13 cellular contexts compared by ENCODE assay signal in the genomic region with DNA sequence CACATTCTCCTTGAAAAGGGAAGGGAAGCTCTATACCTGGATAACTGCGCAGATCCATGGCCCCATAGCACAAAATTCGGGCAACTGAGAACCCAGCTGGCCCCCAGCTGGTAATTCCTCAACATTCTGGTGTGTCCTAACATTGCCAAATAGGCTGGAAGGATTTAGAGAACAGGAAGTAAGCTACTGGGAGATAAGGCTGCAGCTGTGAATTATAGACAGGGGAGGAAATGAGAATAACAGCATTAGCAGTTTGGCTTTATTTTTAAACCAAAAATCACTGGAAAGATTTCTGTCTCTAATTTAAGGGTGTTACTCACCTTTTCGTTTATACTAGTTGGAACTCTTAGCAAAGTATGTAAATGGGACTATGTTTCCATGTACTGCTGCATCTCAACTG.
DNase-seq lines count a peak whose midpoint lies in the region; ATAC-seq, FAIRE-seq and TF ChIP-seq lines count a peak whose summit lies in the region.
"Had no signal": no experiment of that assay in that cellular context is flagged by ENCODE, and none has a peak within 500 bp of the region (broad histone marks: within the 10 kb centered on the region; RNA-seq: fewer than 3 reads in every experiment).

No MANE protein-coding gene starts in this region.

- BruUV-seq in K562 (replicated peaks; lab: Mats Ljungman, UMichigan), result no TSS peak

- H3K36me3 Mint-ChIP-seq in nephron progenitor cell (ENCODE audit: low read depth), result peaks cover 57% of the 10 kb centered on the region

- no peak for TF ChIP-seq RAD21 in K562 (CRISPR knock-in tag; conservative IDR thresholded peaks at IDR 0.05 in 1 of 2, IDR thresholded peaks at IDR 0.05 in 1 of 2)

- no peak for TF ChIP-seq CTCF in AG04450 (IDR thresholded peaks at IDR 0.05; ENCODE audit: low read depth, low read length)
- TF ChIP-seq CTCF in K562 (IDR thresholded peaks at IDR 0.05 in 2 of 3, conservative IDR thresholded peaks at IDR 0.05 in 1 of 3; ENCODE audit: insufficient read depth in 2 of 3, low read depth in 1 of 3, low read length in 3 of 3), result no peak
- no peak for TF ChIP-seq CTCF in nephron progenitor cell (IDR thresholded peaks at IDR 0.05)

- H3K4me2 ChIP-seq in K562 (ENCODE audit: insufficient read depth, low read length), result peak overlapping the region; percentile 27; the same call in 1 of the 2 replicates
- H3K4me2 ChIP-seq: GM23338 had no signal

- no peak overlapping the region for H2AFZ ChIP-seq in K562 (ENCODE audit: low read depth, low read length)
- H2AFZ ChIP-seq: GM23338 had no signal

- H3K9me3 Mint-ChIP-seq in nephron progenitor cell, result peaks cover 24% of the 10 kb centered on the region
- H3K9me3 Mint-ChIP-seq: GM23338 had no signal

- no peaks in the 10 kb centered on the region for H3K79me2 ChIP-seq in K562 (ENCODE audit: control insufficient read depth, insufficient read depth, low read length)

- ATAC-seq in K562, result peak; percentile 87
- ATAC-seq: GM23338 had no signal

- POLR2A ChIA-PET in AG04450 (lab: Yijun Ruan, JAX) (no interaction called here), K562 (lab: Yijun Ruan, JAX) (interaction anchor here (0.7 to 2.5 kb wide), 6 partner anchors 9 to 34 kb away, joined by 3 to 8 read pairs (median 4); no protein-coding TSS in a partner anchor)

- peak overlapping the region; percentile 11 for H3K27ac ChIP-seq in AG04450 (ENCODE audit: low read depth, low read length)
- 0 out of 3 replicates have a peak overlapping the region, but pooled peaks have one; percentile 14 for H3K27ac ChIP-seq in K562 (ENCODE audit: extremely low read depth, low read depth, low read length)
- H3K27ac ChIP-seq in layer of hippocampus (ENCODE audit: low read depth, low read length), result peak overlapping the region; percentile 69
- H3K27ac ChIP-seq: C4-2B had no signal

- H3K4me3 ChIP-seq in AG04450 (ENCODE audit: low read depth, low read length) (no peak overlapping the region), K562 (no peak overlapping the region)
- H3K4me3 ChIP-seq: GM23338 had no signal

- no peaks in the 10 kb centered on the region for H4K20me1 ChIP-seq in K562 (replicated peaks; ENCODE audit: control insufficient read depth, insufficient read depth, low read length)

- no peak overlapping the region for H3K27ac Mint-ChIP-seq in nephron progenitor cell
- H3K27ac Mint-ChIP-seq: GM23338 had no signal

- H3K9ac ChIP-seq in K562 (ENCODE audit: insufficient read depth in 1 of 2, low read depth in 2 of 2, low read length in 2 of 2), result no peak overlapping the region

- H3K9me3 ChIP-seq in AG04450 (ENCODE audit: control insufficient read depth, insufficient read depth, low read length) (no peaks in the 10 kb centered on the region; the same call in none of the 2 replicates), K562 (replicated peaks; ENCODE audit: control insufficient read depth, insufficient read depth, low read depth, low read length) (no peaks in the 10 kb centered on the region)

- FAIRE-seq in K562 (lab: Jason Lieb, UNC), result peak; percentile 71
- FAIRE-seq: keratinocyte had no signal

- peaks cover 10% of the 10 kb centered on the region; the same call in 1 of the 3 replicates for H3K36me3 ChIP-seq in K562 (ENCODE audit: control insufficient read depth, insufficient read depth, low read length)

- intact Hi-C loops in K562 (cut with micrococcal nuclease), result no loop called here

- CTCF ChIA-PET in AG04450 (lab: Charles Lee) (interaction anchor here (1.3 kb wide), 1 partner anchor 188 kb away, joined by 5 read pairs; no protein-coding TSS in a partner anchor), K562 (lab: Yijun Ruan, JAX; ENCODE audit: low intra/inter-chr PET ratio) (no interaction called here)

- WGBS in K562 (ENCODE audit: insufficient coverage, low coverage, missing lambda C conversion rate), result 25% methylated on average over 3 of the region's 3 CpGs

- TF ChIP-seq POLR2A in K562 (conservative IDR thresholded peaks at IDR 0.05), result no peak

- no peak for DNase-seq in AG04450 (ENCODE audit: low read depth, low spot score)
- peak; percentile 71 for DNase-seq in M059J (ENCODE audit: low read depth)
- DNase-seq in K562 (ENCODE audit: extremely low read depth in 1 of 4, low spot score in 3 of 4), result peak in 2 of 4 experiments; percentile 56 to 60
- no peak for DNase-seq in GM19240 (ENCODE audit: insufficient read length, low spot score)
- DNase-seq in nephron progenitor cell, result no peak
- DNase-seq in NCI-H774 (lab: John Stamatoyannopoulos, UW), result no peak
- DNase-seq in activated gamma-delta T cell treated with Interleukin-2 at 50 U/mL for 16 hours, result no peak
- DNase-seq: activated T-cell treated with anti-CD3 and anti-CD28 coated beads, Interleukin-2, amount 50 U/mL, for 1 hour; NCI-H1930 had no signal

- no peak overlapping the region for H3K4me3 Mint-ChIP-seq in nephron progenitor cell
- H3K4me3 Mint-ChIP-seq: GM23338 had no signal

- H3K9me1 ChIP-seq in K562 (ENCODE audit: control insufficient read depth, insufficient read depth, low read length), result no peaks in the 10 kb centered on the region

- peak; percentile 74 for TF ChIP-seq EP300 in K562 (IDR thresholded peaks at IDR 0.05; ENCODE audit: low read length)

- peaks cover 14 to 23% of the 10 kb centered on the region in 2 experiments for H3K4me1 ChIP-seq in K562 (replicated peaks in 1 of 2; ENCODE audit: control insufficient read depth in 2 of 2, insufficient read depth in 2 of 2, low read length in 2 of 2)

- H3K4me1 Mint-ChIP-seq in nephron progenitor cell, result peaks cover 32% of the 10 kb centered on the region

- H3K27me3 Mint-ChIP-seq in nephron progenitor cell (ENCODE audit: low read depth, poor library complexity), result no peaks in the 10 kb centered on the region

- in situ Hi-C loops in K562 (cut with MboI), result no loop called here

- H3K27me3 ChIP-seq in AG04450 (ENCODE audit: control insufficient read depth, insufficient read depth, low read length) (no peaks in the 10 kb centered on the region), K562 (ENCODE audit: control insufficient read depth in 2 of 2, insufficient read depth in 2 of 2, low read length in 2 of 2) (no peaks in the 10 kb centered on the region), layer of hippocampus (ENCODE audit: control insufficient read depth, insufficient read depth, low read length) (no peaks in the 10 kb centered on the region)

TF ChIP-seq in K562, 482 proteins besides CTCF, POLR2A, EP300 and RAD21 (continues in another document):
- TF ChIP-seq, protein P1, sequence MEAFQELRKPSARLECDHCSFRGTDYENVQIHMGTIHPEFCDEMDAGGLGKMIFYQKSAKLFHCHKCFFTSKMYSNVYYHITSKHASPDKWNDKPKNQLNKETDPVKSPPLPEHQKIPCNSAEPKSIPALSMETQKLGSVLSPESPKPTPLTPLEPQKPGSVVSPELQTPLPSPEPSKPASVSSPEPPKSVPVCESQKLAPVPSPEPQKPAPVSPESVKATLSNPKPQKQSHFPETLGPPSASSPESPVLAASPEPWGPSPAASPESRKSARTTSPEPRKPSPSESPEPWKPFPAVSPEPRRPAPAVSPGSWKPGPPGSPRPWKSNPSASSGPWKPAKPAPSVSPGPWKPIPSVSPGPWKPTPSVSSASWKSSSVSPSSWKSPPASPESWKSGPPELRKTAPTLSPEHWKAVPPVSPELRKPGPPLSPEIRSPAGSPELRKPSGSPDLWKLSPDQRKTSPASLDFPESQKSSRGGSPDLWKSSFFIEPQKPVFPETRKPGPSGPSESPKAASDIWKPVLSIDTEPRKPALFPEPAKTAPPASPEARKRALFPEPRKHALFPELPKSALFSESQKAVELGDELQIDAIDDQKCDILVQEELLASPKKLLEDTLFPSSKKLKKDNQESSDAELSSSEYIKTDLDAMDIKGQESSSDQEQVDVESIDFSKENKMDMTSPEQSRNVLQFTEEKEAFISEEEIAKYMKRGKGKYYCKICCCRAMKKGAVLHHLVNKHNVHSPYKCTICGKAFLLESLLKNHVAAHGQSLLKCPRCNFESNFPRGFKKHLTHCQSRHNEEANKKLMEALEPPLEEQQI (IDR thresholded peaks at IDR 0.05), result no peak
- no peak for TF ChIP-seq XRCC3 (IDR thresholded peaks at IDR 0.05)
- peak; percentile 79 for TF ChIP-seq SMARCE1 (IDR thresholded peaks at IDR 0.05)
- TF ChIP-seq ELF1 (tag; IDR thresholded peaks at IDR 0.05), result peak; percentile 51; the same call in 1 of the 2 replicates
- peak; percentile 46; the same call in 1 of the 2 replicates for TF ChIP-seq STAT5A (IDR thresholded peaks at IDR 0.05; ENCODE audit: borderline replicate concordance, low read length)
- TF ChIP-seq TEAD1 (CRISPR knock-in tag; IDR thresholded peaks at IDR 0.05), result 0 out of 4 replicates have a peak, but pooled peaks of 1 of the 2 experiments have one; percentile 27
- peak; percentile 48; the same call in 1 of the 2 replicates for TF ChIP-seq GATA2 (CRISPR knock-in tag; IDR thresholded peaks at IDR 0.05)
- TF ChIP-seq SMAD4 (CRISPR knock-in tag; conservative IDR thresholded peaks at IDR 0.05), result peak; percentile 86
- TF ChIP-seq MEF2A (IDR thresholded peaks at IDR 0.05; ENCODE audit: control insufficient read depth, low read depth, low read length), result peak; percentile 56; the same call in 1 of the 2 replicates
- TF ChIP-seq FOXM1 (IDR thresholded peaks at IDR 0.05; ENCODE audit: low read depth), result peak; percentile 56
- no peak for TF ChIP-seq FOXM1 (CRISPR knock-in tag; IDR thresholded peaks at IDR 0.05; ENCODE audit: low read depth)
- no peak for TF ChIP-seq HNRNPK (IDR thresholded peaks at IDR 0.05; ENCODE audit: low read depth, low read length, poor library complexity, severe bottlenecking)

Comparison
In these comparisons a context has a peak if more than half of its experiments do, and no peak if none do; other contexts are left out.
1. H3K27ac ChIP-seq: peak in every context shown above with its lines; median percentile 69 in layer of hippocampus; 14 in K562; 11 in AG04450.